In the genomic region with DNA sequence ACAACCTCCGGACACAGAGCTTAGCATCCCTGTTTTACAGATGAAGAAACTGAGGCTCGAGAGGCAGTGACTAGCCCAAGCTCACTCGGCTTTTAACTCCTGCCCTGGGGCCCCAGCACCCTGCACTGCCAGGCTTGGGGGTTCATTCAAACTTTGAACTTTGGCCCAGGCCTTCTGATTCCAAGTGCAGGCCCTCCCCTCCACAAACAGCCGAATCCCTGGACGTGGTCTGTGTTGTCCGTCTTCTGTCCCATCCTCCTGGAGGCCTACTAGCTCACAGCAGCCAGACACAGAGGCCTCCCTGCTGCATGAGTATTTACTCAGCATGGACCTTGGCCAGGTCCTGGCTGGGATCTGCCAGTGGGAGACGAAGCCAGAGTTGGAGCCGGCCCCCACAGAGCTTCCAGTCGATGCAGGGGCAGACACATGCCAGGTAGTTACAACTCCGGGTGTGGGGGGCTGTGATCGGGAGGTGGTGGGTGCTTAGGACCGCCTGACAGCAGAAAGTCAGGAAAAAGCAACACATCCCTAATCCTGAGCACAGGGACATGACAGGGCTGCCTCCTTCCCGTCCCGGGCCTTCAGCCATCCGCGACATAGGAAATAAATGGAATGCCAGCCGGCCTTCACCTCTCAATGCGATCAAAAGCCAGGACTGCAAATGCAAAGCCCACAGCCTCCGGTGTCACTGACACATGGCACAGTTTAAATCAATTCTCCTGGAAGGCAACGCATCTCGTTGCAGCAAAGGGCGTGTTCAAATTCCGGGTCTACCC, we compare ENCODE assay signal across 9 cellular contexts. TPM values are rescaled to one million over a fixed set of nuclear protein-coding genes. Genes with fewer than 3 reads are reported as not detected.
DNase-seq lines count a peak whose midpoint lies in the region; ATAC-seq and TF ChIP-seq lines count a peak whose summit lies in the region.
"Had no signal": no experiment of that assay in that cellular context is flagged by ENCODE, and none has a peak within 500 bp of the region (broad histone marks: within the 10 kb centered on the region; RNA-seq: fewer than 3 reads in every experiment).

No MANE protein-coding gene starts in this region.

- no peaks in the 10 kb centered on the region for H3K9me3 Mint-ChIP-seq in activated naive CD4-positive, alpha-beta T cell treated with anti-CD3 and anti-CD28 coated beads, Interleukin-2, amount 50 U/mL, for 24 hours
- no peaks in the 10 kb centered on the region for H3K9me3 Mint-ChIP-seq in dendritic cell treated with granulocyte-macrophage colony-stimulating factor and Interleukin-4, amounts not matched to agents 40 ng/mL and 50 ng/mL, for 4 days
- no peaks in the 10 kb centered on the region for H3K9me3 Mint-ChIP-seq in mesothelial cell of epicardium

- H3K36me3 ChIP-seq in uterus, result no peaks in the 10 kb centered on the region

- H3K27ac ChIP-seq in uterus, result peak overlapping the region; percentile 82 to 92

- intact Hi-C loops in dendritic cell treated with granulocyte-macrophage colony-stimulating factor and Interleukin-4, amounts not matched to agents 40 ng/mL and 50 ng/mL, for 4 days (cut with micrococcal nuclease), result no loop called here
- intact Hi-C loops in uterus (cut with DNase I; ENCODE audit: low total_unique reads), result loop anchor here (5.0 kb wide), 1 partner anchor 37 kb away; no protein-coding TSS in a partner anchor

- no peak for DNase-seq in activated naive CD4-positive, alpha-beta T cell treated with Interleukin-2 at 50 U/mL for 16 hours
- no peak for DNase-seq in mesothelial cell of epicardium (ENCODE audit: low spot score in 2 of 2, unreplicated experiment in 2 of 2)
- peak; percentile 68 to 73 for DNase-seq in uterus
- no peak for DNase-seq in central memory CD4-positive, alpha-beta T cell
- DNase-seq in NCI-H2227 treated with DMSO at 0.1 percent for 48 hours (lab: John Stamatoyannopoulos, UW), result no peak
- DNase-seq: OCI-M1 had no signal

- H3K36me3 Mint-ChIP-seq in activated naive CD4-positive, alpha-beta T cell treated with anti-CD3 and anti-CD28 coated beads, Interleukin-2, amount 50 U/mL, for 24 hours, result no peaks in the 10 kb centered on the region
- H3K36me3 Mint-ChIP-seq in dendritic cell treated with granulocyte-macrophage colony-stimulating factor and Interleukin-4, amounts not matched to agents 40 ng/mL and 50 ng/mL, for 4 days (ENCODE audit: low read depth), result peaks cover 5% of the 10 kb centered on the region
- no peaks in the 10 kb centered on the region for H3K36me3 Mint-ChIP-seq in mesothelial cell of epicardium

- H3K27me3 ChIP-seq in uterus, result no peaks in the 10 kb centered on the region

- H3K9me3 ChIP-seq in uterus, result no peaks in the 10 kb centered on the region

- no peak for TF ChIP-seq CTCF in mesothelial cell of epicardium (IDR thresholded peaks at IDR 0.05; ENCODE audit: unreplicated experiment)
- peak in 1 of 4 experiments; percentile 5 for TF ChIP-seq CTCF in uterus (IDR thresholded peaks at IDR 0.05)

- no peak overlapping the region for H3K4me3 ChIP-seq in uterus

- peak overlapping the region; percentile 80 for H3K4me3 Mint-ChIP-seq in activated naive CD4-positive, alpha-beta T cell treated with anti-CD3 and anti-CD28 coated beads, Interleukin-2, amount 50 U/mL, for 24 hours
- peak overlapping the region; percentile 80 for H3K4me3 Mint-ChIP-seq in dendritic cell treated with granulocyte-macrophage colony-stimulating factor and Interleukin-4, amounts not matched to agents 40 ng/mL and 50 ng/mL, for 4 days
- no peak overlapping the region for H3K4me3 Mint-ChIP-seq in mesothelial cell of epicardium

- H3K27ac Mint-ChIP-seq in activated naive CD4-positive, alpha-beta T cell treated with anti-CD3 and anti-CD28 coated beads, Interleukin-2, amount 50 U/mL, for 24 hours, result peak overlapping the region; percentile 91
- peak overlapping the region; percentile 96 for H3K27ac Mint-ChIP-seq in dendritic cell treated with granulocyte-macrophage colony-stimulating factor and Interleukin-4, amounts not matched to agents 40 ng/mL and 50 ng/mL, for 4 days
- peak overlapping the region; percentile 72 for H3K27ac Mint-ChIP-seq in mesothelial cell of epicardium

- H3K4me1 Mint-ChIP-seq in activated naive CD4-positive, alpha-beta T cell treated with anti-CD3 and anti-CD28 coated beads, Interleukin-2, amount 50 U/mL, for 24 hours, result peaks cover 96% of the 10 kb centered on the region
- peaks cover 90% of the 10 kb centered on the region for H3K4me1 Mint-ChIP-seq in dendritic cell treated with granulocyte-macrophage colony-stimulating factor and Interleukin-4, amounts not matched to agents 40 ng/mL and 50 ng/mL, for 4 days (ENCODE audit: low read depth)
- H3K4me1 Mint-ChIP-seq in mesothelial cell of epicardium, result peaks cover 53% of the 10 kb centered on the region

- ATAC-seq in HG03196 (IDR thresholded peaks at IDR 0.05; ENCODE audit: unreplicated experiment), result no peak

- no peak for TF ChIP-seq POLR2A in uterus (IDR thresholded peaks at IDR 0.05)

- H3K4me1 ChIP-seq in uterus, result peaks cover 9 to 50% of the 10 kb centered on the region in 2 donors

- no peaks in the 10 kb centered on the region for H3K27me3 Mint-ChIP-seq in activated naive CD4-positive, alpha-beta T cell treated with anti-CD3 and anti-CD28 coated beads, Interleukin-2, amount 50 U/mL, for 24 hours
- peaks cover 12% of the 10 kb centered on the region for H3K27me3 Mint-ChIP-seq in dendritic cell treated with granulocyte-macrophage colony-stimulating factor and Interleukin-4, amounts not matched to agents 40 ng/mL and 50 ng/mL, for 4 days
- peaks cover 8% of the 10 kb centered on the region for H3K27me3 Mint-ChIP-seq in mesothelial cell of epicardium (ENCODE audit: low read depth)

RNA-seq across cellular contexts. Expression of a gene that starts 7.4 kb away (rescaled TPM):
- total RNA-seq in mesothelial cell of epicardium (7.8 to 10.4 TPM (median 9.1 TPM) in 3 replicates), uterus (10 to 100 TPM in 1 of 4 donors, 1 to 10 TPM in 3; 4.1 to 19.4 (median 7.3) TPM)

RNA-seq across cellular contexts. Expression of a gene that starts 46.7 kb away (rescaled TPM):
- 10.7 to 11.5 TPM (median 11.5 TPM) in 3 replicates for total RNA-seq in mesothelial cell of epicardium
- total RNA-seq in uterus, result 10 to 100 TPM in 2 of 4 donors, 1 to 10 TPM in 2; 2.6 to 18.5 (median 10.3) TPM

Comparison
In these comparisons a context has a peak if more than half of its experiments do, and no peak if none do; other contexts are left out.
1. DNase-seq: peak in uterus (2 of 2); none in activated naive CD4-positive, alpha-beta T cell treated with Interleukin-2 at 50 U/mL for 16 hours (single experiment), mesothelial cell of epicardium (0 of 2), central memory CD4-positive, alpha-beta T cell (single experiment) and NCI-H2227 treated with DMSO at 0.1 percent for 48 hours (single experiment).
2. Peak in every context shown above with its lines, with median percentiles within 50 percentile points of each other: H3K27ac Mint-ChIP-seq.